Comparison of ENCODE assay signal across 12 cellular contexts in genomic region chr5:14560091-14560595, GRCh38. TPM values are rescaled to one million over a fixed set of nuclear protein-coding genes. Genes with fewer than 3 reads are reported as not detected.
DNase-seq lines count a peak whose midpoint lies in the region; ATAC-seq lines count a peak whose summit lies in the region.
"Had no signal": no experiment of that assay in that cellular context is flagged by ENCODE, and none has a peak within 500 bp of the region (broad histone marks: within the 10 kb centered on the region; RNA-seq: fewer than 3 reads in every experiment).

No MANE protein-coding gene starts in this region.

- H3K36me3 ChIP-seq in SJCRH30, result no peaks in the 10 kb centered on the region
- H3K36me3 ChIP-seq: breast epithelium, uterus had no signal

- H3K4me1 Mint-ChIP-seq in memory B cell, result peaks cover 7% of the 10 kb centered on the region

- H3K27me3 ChIP-seq in SJCRH30, result no peaks in the 10 kb centered on the region
- H3K27me3 ChIP-seq: breast epithelium, uterus had no signal

- DNase-seq in DMS153 treated with DMSO at 0.1 percent for 48 hours (lab: John Stamatoyannopoulos, UW; ENCODE audit: unreplicated experiment) (peak; percentile 99), NCI-H1417 (lab: John Stamatoyannopoulos, UW) (peak; percentile 78 to 100 (median 95)), NOMO-1 treated with DMSO at 0.1 percent for 48 hours (lab: John Stamatoyannopoulos, UW; ENCODE audit: unreplicated experiment) (peak; percentile 97), memory B cell (ENCODE audit: low spot score in 2 of 2) (no peak), ecto neural progenitor cell (ENCODE audit: low spot score) (no peak), SJCRH30 (no peak), NK-92 (lab: John Stamatoyannopoulos, UW; ENCODE audit: unreplicated experiment) (no peak)
- DNase-seq: foreskin fibroblast; NK-92 treated with Interleukin-12 subunit alpha and Interleukin-12 subunit beta, amount 100 ng/mL, for 24 hours; uterus had no signal

- H3K27ac ChIP-seq in SJCRH30, result no peak overlapping the region
- H3K27ac ChIP-seq: breast epithelium, uterus had no signal

- ATAC-seq in memory B cell (ENCODE audit: low read depth) (peak; percentile 79), HG02588 (IDR thresholded peaks at IDR 0.05; ENCODE audit: unreplicated experiment) (no peak)

- H3K9me3 Mint-ChIP-seq in memory B cell, result no peaks in the 10 kb centered on the region

- peak overlapping the region; percentile 17 for H3K4me3 Mint-ChIP-seq in memory B cell

- no peaks in the 10 kb centered on the region for H3K4me1 ChIP-seq in SJCRH30
- H3K4me1 ChIP-seq: breast epithelium, uterus had no signal

- H3K4me3 ChIP-seq in SJCRH30, result no peak overlapping the region
- H3K4me3 ChIP-seq: breast epithelium, uterus had no signal

- no peak overlapping the region for H3K27ac Mint-ChIP-seq in memory B cell

- peaks cover 5% of the 10 kb centered on the region for H3K27me3 Mint-ChIP-seq in memory B cell

- H3K36me3 Mint-ChIP-seq in memory B cell, result peaks cover 2% of the 10 kb centered on the region

- H3K9me3 ChIP-seq in SJCRH30 (replicated peaks), result no peaks in the 10 kb centered on the region
- H3K9me3 ChIP-seq: breast epithelium, uterus had no signal

RNA-seq across cellular contexts. Expression of gene OTULINL, which starts 21.4 kb away (rescaled TPM):
- 20.7 and 21.5 TPM in 2 replicates for total RNA-seq in SJCRH30 (2014; rRNA removed; shearing (Covaris generic))

Comparison
In these comparisons a context has a peak if more than half of its experiments do, and no peak if none do; other contexts are left out.
1. DNase-seq: peak in DMS153 treated with DMSO at 0.1 percent for 48 hours (single experiment), NCI-H1417 (3 of 3) and NOMO-1 treated with DMSO at 0.1 percent for 48 hours (single experiment); none in memory B cell (0 of 2), ecto neural progenitor cell (single experiment), SJCRH30 (0 of 2) and NK-92 (single experiment).